In the genomic region with DNA sequence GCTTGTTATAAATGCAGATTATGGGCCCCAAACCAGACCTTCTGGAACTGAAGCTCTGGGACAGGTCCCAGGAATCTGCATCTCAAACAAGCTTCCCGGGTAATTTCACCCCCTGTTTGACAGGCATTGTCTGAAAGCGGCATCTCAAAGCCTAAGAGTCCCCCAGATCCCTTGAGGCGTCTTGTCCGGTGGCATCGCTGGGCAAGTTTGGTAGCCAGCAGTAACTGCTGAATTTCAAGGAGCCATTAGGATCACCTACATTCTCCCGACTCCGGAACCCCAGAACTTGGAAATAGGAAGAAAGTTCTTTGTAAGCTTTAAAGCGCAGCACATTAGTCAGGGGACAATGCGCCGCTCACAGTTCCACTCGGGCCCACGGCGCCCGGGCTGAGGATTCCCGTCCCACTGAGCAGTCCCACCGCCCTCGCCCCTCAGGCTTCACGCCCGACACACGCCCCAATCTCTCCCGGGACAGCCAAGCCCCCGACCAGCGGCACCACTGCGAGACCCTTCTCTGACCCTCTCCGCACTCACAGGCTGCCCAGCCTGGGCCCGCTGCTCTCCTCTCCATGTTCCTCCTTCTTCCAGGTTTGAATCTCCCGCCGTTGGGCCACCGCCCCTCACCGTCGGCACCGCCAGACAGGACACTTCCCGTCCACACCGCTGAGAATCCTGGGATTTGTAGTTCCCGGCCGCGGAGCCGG, we compare ENCODE assay signal across 1 cellular context.
A peak's percentile ranks its signal among the peaks of the same experiment; 100 is the strongest.
TF ChIP-seq lines count a peak whose summit lies in the region.

A gene with protein sequence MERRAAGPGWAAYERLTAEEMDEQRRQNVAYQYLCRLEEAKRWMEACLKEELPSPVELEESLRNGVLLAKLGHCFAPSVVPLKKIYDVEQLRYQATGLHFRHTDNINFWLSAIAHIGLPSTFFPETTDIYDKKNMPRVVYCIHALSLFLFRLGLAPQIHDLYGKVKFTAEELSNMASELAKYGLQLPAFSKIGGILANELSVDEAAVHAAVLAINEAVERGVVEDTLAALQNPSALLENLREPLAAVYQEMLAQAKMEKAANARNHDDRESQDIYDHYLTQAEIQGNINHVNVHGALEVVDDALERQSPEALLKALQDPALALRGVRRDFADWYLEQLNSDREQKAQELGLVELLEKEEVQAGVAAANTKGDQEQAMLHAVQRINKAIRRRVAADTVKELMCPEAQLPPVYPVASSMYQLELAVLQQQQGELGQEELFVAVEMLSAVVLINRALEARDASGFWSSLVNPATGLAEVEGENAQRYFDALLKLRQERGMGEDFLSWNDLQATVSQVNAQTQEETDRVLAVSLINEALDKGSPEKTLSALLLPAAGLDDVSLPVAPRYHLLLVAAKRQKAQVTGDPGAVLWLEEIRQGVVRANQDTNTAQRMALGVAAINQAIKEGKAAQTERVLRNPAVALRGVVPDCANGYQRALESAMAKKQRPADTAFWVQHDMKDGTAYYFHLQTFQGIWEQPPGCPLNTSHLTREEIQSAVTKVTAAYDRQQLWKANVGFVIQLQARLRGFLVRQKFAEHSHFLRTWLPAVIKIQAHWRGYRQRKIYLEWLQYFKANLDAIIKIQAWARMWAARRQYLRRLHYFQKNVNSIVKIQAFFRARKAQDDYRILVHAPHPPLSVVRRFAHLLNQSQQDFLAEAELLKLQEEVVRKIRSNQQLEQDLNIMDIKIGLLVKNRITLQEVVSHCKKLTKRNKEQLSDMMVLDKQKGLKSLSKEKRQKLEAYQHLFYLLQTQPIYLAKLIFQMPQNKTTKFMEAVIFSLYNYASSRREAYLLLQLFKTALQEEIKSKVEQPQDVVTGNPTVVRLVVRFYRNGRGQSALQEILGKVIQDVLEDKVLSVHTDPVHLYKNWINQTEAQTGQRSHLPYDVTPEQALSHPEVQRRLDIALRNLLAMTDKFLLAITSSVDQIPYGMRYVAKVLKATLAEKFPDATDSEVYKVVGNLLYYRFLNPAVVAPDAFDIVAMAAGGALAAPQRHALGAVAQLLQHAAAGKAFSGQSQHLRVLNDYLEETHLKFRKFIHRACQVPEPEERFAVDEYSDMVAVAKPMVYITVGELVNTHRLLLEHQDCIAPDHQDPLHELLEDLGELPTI (N-terminal part only) (minus strand): TSS at position 607 of the 704 bp plus-strand sequence. CDS start 36 bp downstream, at position 571.

TF ChIP-seq in K562, 482 proteins besides CTCF, POLR2A, EP300 and RAD21 (continued from another document and continues in another):
- TF ChIP-seq, protein P1, sequence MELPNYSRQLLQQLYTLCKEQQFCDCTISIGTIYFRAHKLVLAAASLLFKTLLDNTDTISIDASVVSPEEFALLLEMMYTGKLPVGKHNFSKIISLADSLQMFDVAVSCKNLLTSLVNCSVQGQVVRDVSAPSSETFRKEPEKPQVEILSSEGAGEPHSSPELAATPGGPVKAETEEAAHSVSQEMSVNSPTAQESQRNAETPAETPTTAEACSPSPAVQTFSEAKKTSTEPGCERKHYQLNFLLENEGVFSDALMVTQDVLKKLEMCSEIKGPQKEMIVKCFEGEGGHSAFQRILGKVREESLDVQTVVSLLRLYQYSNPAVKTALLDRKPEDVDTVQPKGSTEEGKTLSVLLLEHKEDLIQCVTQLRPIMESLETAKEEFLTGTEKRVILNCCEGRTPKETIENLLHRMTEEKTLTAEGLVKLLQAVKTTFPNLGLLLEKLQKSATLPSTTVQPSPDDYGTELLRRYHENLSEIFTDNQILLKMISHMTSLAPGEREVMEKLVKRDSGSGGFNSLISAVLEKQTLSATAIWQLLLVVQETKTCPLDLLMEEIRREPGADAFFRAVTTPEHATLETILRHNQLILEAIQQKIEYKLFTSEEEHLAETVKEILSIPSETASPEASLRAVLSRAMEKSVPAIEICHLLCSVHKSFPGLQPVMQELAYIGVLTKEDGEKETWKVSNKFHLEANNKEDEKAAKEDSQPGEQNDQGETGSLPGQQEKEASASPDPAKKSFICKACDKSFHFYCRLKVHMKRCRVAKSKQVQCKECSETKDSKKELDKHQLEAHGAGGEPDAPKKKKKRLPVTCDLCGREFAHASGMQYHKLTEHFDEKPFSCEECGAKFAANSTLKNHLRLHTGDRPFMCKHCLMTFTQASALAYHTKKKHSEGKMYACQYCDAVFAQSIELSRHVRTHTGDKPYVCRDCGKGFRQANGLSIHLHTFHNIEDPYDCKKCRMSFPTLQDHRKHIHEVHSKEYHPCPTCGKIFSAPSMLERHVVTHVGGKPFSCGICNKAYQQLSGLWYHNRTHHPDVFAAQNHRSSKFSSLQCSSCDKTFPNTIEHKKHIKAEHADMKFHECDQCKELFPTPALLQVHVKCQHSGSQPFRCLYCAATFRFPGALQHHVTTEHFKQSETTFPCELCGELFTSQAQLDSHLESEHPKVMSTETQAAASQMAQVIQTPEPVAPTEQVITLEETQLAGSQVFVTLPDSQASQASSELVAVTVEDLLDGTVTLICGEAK (IDR thresholded peaks at IDR 0.05): peak; percentile 92
- TF ChIP-seq, protein P1 (CRISPR knock-in tag; IDR thresholded peaks at IDR 0.05): no peak
- TF ChIP-seq SIN3B (IDR thresholded peaks at IDR 0.05; ENCODE audit: low read depth) (peak; percentile 83), ARHGAP35 (IDR thresholded peaks at IDR 0.05; ENCODE audit: partially characterized antibody) (no peak), CBX8 (IDR thresholded peaks at IDR 0.05; ENCODE audit: borderline replicate concordance, extremely low read depth, low read depth, low read length, poor library complexity, severe bottlenecking) (no peak), CXXC5 (CRISPR knock-in tag; IDR thresholded peaks at IDR 0.05) (peak; percentile 84), MTA3 (IDR thresholded peaks at IDR 0.05; ENCODE audit: borderline replicate concordance) (no peak), BRD9 (IDR thresholded peaks at IDR 0.05; ENCODE audit: low read depth, partially characterized antibody) (no peak)
- TF ChIP-seq, protein P2, sequence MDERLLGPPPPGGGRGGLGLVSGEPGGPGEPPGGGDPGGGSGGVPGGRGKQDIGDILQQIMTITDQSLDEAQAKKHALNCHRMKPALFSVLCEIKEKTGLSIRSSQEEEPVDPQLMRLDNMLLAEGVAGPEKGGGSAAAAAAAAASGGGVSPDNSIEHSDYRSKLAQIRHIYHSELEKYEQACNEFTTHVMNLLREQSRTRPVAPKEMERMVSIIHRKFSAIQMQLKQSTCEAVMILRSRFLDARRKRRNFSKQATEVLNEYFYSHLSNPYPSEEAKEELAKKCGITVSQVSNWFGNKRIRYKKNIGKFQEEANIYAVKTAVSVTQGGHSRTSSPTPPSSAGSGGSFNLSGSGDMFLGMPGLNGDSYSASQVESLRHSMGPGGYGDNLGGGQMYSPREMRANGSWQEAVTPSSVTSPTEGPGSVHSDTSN (CRISPR knock-in tag; IDR thresholded peaks at IDR 0.05; ENCODE audit: low read depth): no peak
- TF ChIP-seq, protein P2 (tag; conservative IDR thresholded peaks at IDR 0.05; ENCODE audit: low read depth): no peak
- TF ChIP-seq, protein P3, sequence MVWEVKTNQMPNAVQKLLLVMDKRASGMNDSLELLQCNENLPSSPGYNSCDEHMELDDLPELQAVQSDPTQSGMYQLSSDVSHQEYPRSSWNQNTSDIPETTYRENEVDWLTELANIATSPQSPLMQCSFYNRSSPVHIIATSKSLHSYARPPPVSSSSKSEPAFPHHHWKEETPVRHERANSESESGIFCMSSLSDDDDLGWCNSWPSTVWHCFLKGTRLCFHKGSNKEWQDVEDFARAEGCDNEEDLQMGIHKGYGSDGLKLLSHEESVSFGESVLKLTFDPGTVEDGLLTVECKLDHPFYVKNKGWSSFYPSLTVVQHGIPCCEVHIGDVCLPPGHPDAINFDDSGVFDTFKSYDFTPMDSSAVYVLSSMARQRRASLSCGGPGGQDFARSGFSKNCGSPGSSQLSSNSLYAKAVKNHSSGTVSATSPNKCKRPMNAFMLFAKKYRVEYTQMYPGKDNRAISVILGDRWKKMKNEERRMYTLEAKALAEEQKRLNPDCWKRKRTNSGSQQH (CRISPR knock-in tag; IDR thresholded peaks at IDR 0.05): 0 out of 2 replicates have a peak, but pooled peaks have one; percentile 30
- TF ChIP-seq, protein P4, sequence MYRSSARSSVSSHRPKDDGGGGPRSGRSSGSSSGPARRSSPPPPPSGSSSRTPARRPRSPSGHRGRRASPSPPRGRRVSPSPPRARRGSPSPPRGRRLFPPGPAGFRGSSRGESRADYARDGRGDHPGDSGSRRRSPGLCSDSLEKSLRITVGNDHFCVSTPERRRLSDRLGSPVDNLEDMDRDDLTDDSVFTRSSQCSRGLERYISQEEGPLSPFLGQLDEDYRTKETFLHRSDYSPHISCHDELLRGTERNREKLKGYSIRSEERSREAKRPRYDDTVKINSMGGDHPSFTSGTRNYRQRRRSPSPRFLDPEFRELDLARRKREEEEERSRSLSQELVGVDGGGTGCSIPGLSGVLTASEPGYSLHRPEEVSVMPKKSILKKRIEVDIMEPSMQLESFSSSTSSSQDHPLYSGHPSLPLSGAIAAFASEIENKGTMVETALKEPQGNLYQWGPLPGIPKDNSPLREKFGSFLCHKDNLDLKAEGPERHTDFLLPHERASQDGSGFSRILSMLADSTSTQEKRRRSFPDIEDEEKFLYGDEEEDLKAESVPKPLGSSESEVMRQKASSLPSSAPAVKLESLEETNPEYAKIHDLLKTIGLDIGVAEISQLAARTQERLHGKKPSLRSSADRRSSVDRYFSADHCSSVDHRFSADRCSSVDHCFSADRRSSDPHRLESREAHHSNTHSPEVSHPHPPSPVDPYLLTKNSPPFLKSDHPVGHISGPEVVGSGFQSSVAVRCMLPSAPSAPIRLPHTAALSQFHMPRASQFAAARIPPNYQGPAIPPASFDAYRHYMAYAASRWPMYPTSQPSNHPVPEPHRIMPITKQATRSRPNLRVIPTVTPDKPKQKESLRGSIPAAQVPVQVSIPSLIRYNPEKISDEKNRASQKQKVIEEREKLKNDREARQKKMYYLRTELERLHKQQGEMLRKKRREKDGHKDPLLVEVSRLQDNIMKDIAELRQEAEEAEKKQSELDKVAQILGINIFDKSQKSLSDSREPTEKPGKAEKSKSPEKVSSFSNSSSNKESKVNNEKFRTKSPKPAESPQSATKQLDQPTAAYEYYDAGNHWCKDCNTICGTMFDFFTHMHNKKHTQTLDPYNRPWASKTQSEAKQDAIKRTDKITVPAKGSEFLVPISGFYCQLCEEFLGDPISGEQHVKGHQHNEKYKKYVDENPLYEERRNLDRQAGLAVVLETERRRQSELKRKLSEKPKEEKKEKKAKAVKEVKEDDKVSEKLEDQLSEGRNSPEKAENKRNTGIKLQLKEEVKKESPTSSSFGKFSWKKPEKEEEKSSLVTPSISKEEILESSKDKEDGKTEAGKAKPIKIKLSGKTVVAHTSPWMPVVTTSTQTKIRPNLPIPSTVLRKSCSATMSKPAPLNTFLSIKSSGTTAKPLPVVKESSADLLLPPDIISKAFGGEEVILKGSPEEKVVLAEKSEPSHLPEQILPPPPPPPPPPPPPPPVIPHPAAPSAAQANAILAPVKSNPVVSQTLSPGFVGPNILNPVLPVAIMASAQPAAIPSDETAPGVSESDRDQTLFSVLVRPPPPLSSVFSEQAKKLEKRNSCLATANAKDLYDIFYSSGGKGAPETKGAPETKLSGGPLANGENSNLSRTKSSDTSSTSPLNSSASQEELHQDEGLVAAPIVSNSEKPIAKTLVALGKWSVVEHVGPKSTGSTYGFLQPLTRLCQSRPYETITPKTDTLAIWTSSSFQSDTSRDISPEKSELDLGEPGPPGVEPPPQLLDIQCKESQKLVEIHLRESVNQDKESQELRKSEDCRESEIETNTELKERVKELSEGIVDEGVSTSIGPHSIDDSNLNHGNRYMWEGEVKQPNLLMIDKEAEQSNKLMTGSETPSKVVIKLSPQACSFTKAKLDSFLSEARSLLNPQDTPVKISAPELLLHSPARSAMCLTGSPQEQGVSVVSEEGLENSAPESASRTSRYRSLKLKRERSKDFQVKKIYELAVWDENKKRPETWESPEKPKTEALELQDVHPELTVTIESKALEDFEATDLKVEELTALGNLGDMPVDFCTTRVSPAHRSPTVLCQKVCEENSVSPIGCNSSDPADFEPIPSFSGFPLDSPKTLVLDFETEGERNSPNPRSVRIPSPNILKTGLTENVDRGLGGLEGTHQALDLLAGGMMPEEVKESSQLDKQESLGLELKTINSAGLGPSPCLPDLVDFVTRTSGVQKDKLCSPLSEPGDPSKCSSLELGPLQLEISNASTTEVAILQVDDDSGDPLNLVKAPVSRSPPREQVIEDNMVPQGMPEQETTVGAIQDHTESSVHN (IDR thresholded peaks at IDR 0.05; ENCODE audit: borderline replicate concordance in 1 of 2, low read depth in 1 of 2): no peak
- TF ChIP-seq, protein P5, sequence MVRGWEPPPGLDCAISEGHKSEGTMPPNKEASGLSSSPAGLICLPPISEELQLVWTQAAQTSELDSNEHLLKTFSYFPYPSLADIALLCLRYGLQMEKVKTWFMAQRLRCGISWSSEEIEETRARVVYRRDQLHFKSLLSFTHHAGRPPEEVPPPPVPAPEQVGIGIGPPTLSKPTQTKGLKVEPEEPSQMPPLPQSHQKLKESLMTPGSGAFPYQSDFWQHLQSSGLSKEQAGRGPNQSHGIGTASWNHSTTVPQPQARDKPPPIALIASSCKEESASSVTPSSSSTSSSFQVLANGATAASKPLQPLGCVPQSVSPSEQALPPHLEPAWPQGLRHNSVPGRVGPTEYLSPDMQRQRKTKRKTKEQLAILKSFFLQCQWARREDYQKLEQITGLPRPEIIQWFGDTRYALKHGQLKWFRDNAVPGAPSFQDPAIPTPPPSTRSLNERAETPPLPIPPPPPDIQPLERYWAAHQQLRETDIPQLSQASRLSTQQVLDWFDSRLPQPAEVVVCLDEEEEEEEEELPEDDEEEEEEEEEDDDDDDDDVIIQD (CRISPR knock-in tag; IDR thresholded peaks at IDR 0.05): no peak
